In the genomic region with DNA sequence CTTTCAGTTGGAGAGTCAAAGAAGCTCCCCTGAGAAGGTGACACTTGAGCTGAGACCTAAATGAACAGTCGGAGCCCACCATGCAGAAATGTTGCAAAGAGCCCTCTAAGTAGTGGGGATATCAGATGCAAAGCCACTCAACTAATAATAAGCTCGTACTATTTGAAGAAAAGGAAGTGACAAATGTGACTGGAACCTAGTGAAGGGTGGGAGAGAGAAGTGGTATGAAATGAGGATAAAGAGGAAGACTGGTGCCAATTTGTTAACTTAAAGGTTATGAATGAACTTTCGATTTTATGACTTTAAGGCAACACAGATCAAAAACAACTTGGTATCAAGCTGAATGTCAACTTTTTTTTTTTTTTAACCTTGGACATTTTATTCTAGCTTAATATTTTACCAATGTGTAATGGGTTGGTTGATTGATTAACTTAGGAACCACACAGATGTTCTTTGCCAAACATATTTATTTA, we compare ENCODE assay signal across 8 cellular contexts. TPM values are rescaled to one million over a fixed set of nuclear protein-coding genes. Genes with fewer than 3 reads are reported as not detected.
DNase-seq lines count a peak whose midpoint lies in the region; ATAC-seq and TF ChIP-seq lines count a peak whose summit lies in the region.

No MANE protein-coding gene starts in this region.

- BruUV-seq in Caco-2 (replicated peaks; lab: Mats Ljungman, UMichigan): no TSS peak

- peak overlapping the region in 1 of 2 donors; percentile 31 for H3K4me3 Mint-ChIP-seq in CD14-positive monocyte
- H3K4me3 Mint-ChIP-seq in Caco-2 (ENCODE audit: unreplicated experiment): no peak overlapping the region

- TF ChIP-seq EP300 in esophagus muscularis mucosa (IDR thresholded peaks at IDR 0.05): no peak

- H3K27ac Mint-ChIP-seq in CD14-positive monocyte: peak overlapping the region; percentile 33 to 91 (median 68)
- H3K27ac Mint-ChIP-seq in Caco-2 (ENCODE audit: unreplicated experiment): no peak overlapping the region

- CTCF ChIA-PET in Caco-2 (lab: Charles Lee): no interaction called here

- H3K4me1 Mint-ChIP-seq in CD14-positive monocyte (peaks cover 23% of the 10 kb centered on the region), Caco-2 (ENCODE audit: low read depth, unreplicated experiment) (no peaks in the 10 kb centered on the region)

- peaks cover 24 to 27% (median 24%) of the 10 kb centered on the region in 4 donors for H3K4me1 ChIP-seq in esophagus muscularis mucosa
- H3K4me1 ChIP-seq in Caco-2: no peaks in the 10 kb centered on the region
- H3K4me1 ChIP-seq in foreskin keratinocyte: peaks cover 7% of the 10 kb centered on the region

- 73% methylated on average over 3 of the region's 3 CpGs for WGBS in esophagus muscularis mucosa

- TF ChIP-seq POLR2A in esophagus muscularis mucosa (IDR thresholded peaks at IDR 0.05; ENCODE audit: low read depth): no peak

- H3K27ac ChIP-seq in esophagus muscularis mucosa (replicated peaks in 1 of 4) (peak overlapping the region in 3 of 4 donors; percentile 45 to 57 (median 54)), foreskin keratinocyte (no peak overlapping the region)

- H3K27me3 ChIP-seq in esophagus muscularis mucosa (no peaks in the 10 kb centered on the region), Caco-2 (replicated peaks; ENCODE audit: control insufficient read depth, insufficient read depth, low read length) (no peaks in the 10 kb centered on the region), foreskin keratinocyte (no peaks in the 10 kb centered on the region)

- no peak for DNase-seq in CD14-positive monocyte (ENCODE audit: low spot score)
- DNase-seq in esophagus muscularis mucosa (ENCODE audit: extremely low spot score): no peak
- no peak for DNase-seq in Caco-2
- DNase-seq in NCI-H1436 treated with DMSO at 0.1 percent for 48 hours (lab: John Stamatoyannopoulos, UW): no peak
- no peak for DNase-seq in AG20443 (ENCODE audit: low spot score)
- no peak for DNase-seq in foreskin keratinocyte

- POLR2A ChIA-PET in Caco-2 (lab: Charles Lee): no interaction called here

- H3K4me3 ChIP-seq in esophagus muscularis mucosa (no peak overlapping the region), Caco-2 (ENCODE audit: low read depth, low read length) (no peak overlapping the region)

- intact Hi-C loops in CD14-positive monocyte (cut with micrococcal nuclease) (no loop called here), esophagus muscularis mucosa (cut with DNase I) (no loop called here), Caco-2 (cut with micrococcal nuclease; ENCODE audit: unreplicated experiment) (no loop called here)

- H3K36me3 Mint-ChIP-seq in CD14-positive monocyte (peaks cover 12 to 19% of the 10 kb centered on the region in 2 donors), Caco-2 (ENCODE audit: insufficient read depth, unreplicated experiment) (no peaks in the 10 kb centered on the region)

- ATAC-seq in GM19467 (IDR thresholded peaks at IDR 0.05; ENCODE audit: unreplicated experiment): peak; percentile 44
- ATAC-seq in HG03575 (IDR thresholded peaks at IDR 0.05; ENCODE audit: extremely low read depth, insufficient number of reproducible peaks, low FRiP score, unreplicated experiment): peak; percentile 25
- no peak for ATAC-seq in foreskin keratinocyte

- H3K9me3 Mint-ChIP-seq in CD14-positive monocyte: no peaks in the 10 kb centered on the region
- no peaks in the 10 kb centered on the region for H3K9me3 Mint-ChIP-seq in Caco-2 (ENCODE audit: unreplicated experiment)

- H3K27me3 Mint-ChIP-seq in CD14-positive monocyte (ENCODE audit: low read depth in 3 of 3): no peaks in the 10 kb centered on the region
- no peaks in the 10 kb centered on the region for H3K27me3 Mint-ChIP-seq in Caco-2 (ENCODE audit: insufficient read depth, unreplicated experiment)

- TF ChIP-seq CTCF in CD14-positive monocyte (IDR thresholded peaks at IDR 0.05) (no peak), esophagus muscularis mucosa (IDR thresholded peaks at IDR 0.05) (no peak), Caco-2 (IDR thresholded peaks at IDR 0.05; ENCODE audit: insufficient read depth in 1 of 2, low read depth in 1 of 2, low read length in 1 of 2, severe bottlenecking in 1 of 2, unreplicated experiment in 1 of 2) (no peak), foreskin keratinocyte (conservative IDR thresholded peaks at IDR 0.05) (no peak)

- H3K36me3 ChIP-seq in esophagus muscularis mucosa (no peaks in the 10 kb centered on the region), Caco-2 (ENCODE audit: control insufficient read depth, insufficient read depth, low read length) (no peaks in the 10 kb centered on the region)

- H3K9me3 ChIP-seq in esophagus muscularis mucosa (no peaks in the 10 kb centered on the region), Caco-2 (0 out of 2 replicates have a peak, but pooled peaks cover 4% of the 10 kb centered on the region)

RNA-seq across cellular contexts. Expression of gene LYPLAL1, which starts 14.7 kb away (rescaled TPM):
- polyA plus RNA-seq in CD14-positive monocyte (10 to 100 TPM; 36.1 to 55.9 TPM), foreskin keratinocyte (24.7 and 30.0 TPM in 2 replicates)
- total RNA-seq in esophagus muscularis mucosa (10 to 100 TPM; 13.8 to 21.6 (median 16.9) TPM), Caco-2 (2022) (20.4 and 27.1 TPM in 2 replicates), foreskin keratinocyte (11.1 and 16.8 TPM in 2 replicates)
